Comparison of ENCODE assay signal across 16 cellular contexts in genomic region chr6:169623975-169624374, GRCh38.
DNase-seq lines count a peak whose midpoint lies in the region; ATAC-seq, FAIRE-seq and TF ChIP-seq lines count a peak whose summit lies in the region.
"Had no signal": no experiment of that assay in that cellular context is flagged by ENCODE, and none has a peak within 500 bp of the region (broad histone marks: within the 10 kb centered on the region; RNA-seq: fewer than 3 reads in every experiment).

No MANE protein-coding gene starts in this region.

- no peak overlapping the region for H3K18ac ChIP-seq in H1 (ENCODE audit: extremely low read depth, low read length)

- H3K27ac ChIP-seq in H1 (ENCODE audit: low read depth, low read length) (no peak overlapping the region), thyroid gland (peak overlapping the region in 2 of 3 donors; percentile 24 to 53), PC-3 (ENCODE audit: low read length) (no peak overlapping the region)
- H3K27ac ChIP-seq: BLaER1 treated with 17β-estradiol and CSF1 and Interleukin-3, amounts not matched to agents 10 nM and 100 nM; GM23248 had no signal

- peaks cover 5% of the 10 kb centered on the region for H3K79me1 ChIP-seq in H1 (ENCODE audit: low read depth, low read length)

- H3K23ac ChIP-seq in H1 (ENCODE audit: insufficient read length), result no peak overlapping the region

- CTCF ChIA-PET in H1 (lab: Charles Lee; ENCODE audit: partially characterized antibody) (interaction anchor here (0.7 kb wide), 1 partner anchor 10 kb away, joined by 3 read pairs; no protein-coding TSS in a partner anchor), PC-3 (lab: Charles Lee) (no interaction called here)

- H4K8ac ChIP-seq in H1 (ENCODE audit: extremely low read depth, insufficient read depth, low read length), result no peak overlapping the region

- peak overlapping the region; percentile 83 for H4K91ac ChIP-seq in H1 (replicated peaks; ENCODE audit: insufficient read length, low read length)

- no peak overlapping the region for H2BK20ac ChIP-seq in H1 (ENCODE audit: low read length)

- TF ChIP-seq POLR2A in H1 (IDR thresholded peaks at IDR 0.05; ENCODE audit: control extremely low read depth in 1 of 2, low read depth in 2 of 2, low read length in 2 of 2) (no peak), thyroid gland (IDR thresholded peaks at IDR 0.05) (no peak)

- H4K20me1 ChIP-seq in H1 (replicated peaks in 1 of 2; ENCODE audit: control insufficient read depth in 1 of 2, insufficient read depth in 2 of 2, low read length in 2 of 2) (peaks cover 2 to 10% of the 10 kb centered on the region in 2 experiments), PC-3 (ENCODE audit: low read length) (no peaks in the 10 kb centered on the region)
- H4K20me1 ChIP-seq: BLaER1 treated with 17β-estradiol and CSF1 and Interleukin-3, amounts not matched to agents 10 nM and 100 nM had no signal

- POLR2A ChIA-PET in H1 (lab: Charles Lee; ENCODE audit: partially characterized antibody) (no interaction called here), PC-3 (lab: Charles Lee; ENCODE audit: unreplicated experiment) (no interaction called here)

- no TSS peak for BruUV-seq in PC-3 (replicated peaks; lab: Mats Ljungman, UMichigan)

- H3K56ac ChIP-seq in H1 (replicated peaks; ENCODE audit: insufficient read length, low read depth, low read length), result no peak overlapping the region

- no peak overlapping the region for H3K4me2 ChIP-seq in H1 (ENCODE audit: insufficient read depth in 1 of 2, low read depth in 2 of 2, low read length in 2 of 2)
- no peak overlapping the region for H3K4me2 ChIP-seq in PC-3 (ENCODE audit: low read length)
- H3K4me2 ChIP-seq: BLaER1 treated with 17β-estradiol and CSF1 and Interleukin-3, amounts not matched to agents 10 nM and 100 nM had no signal

- ATAC-seq in omental fat pad (ENCODE audit: low FRiP score), result peak; percentile 11
- no peak for ATAC-seq in PC-3

- no peak overlapping the region for H3K4ac ChIP-seq in H1 (replicated peaks; ENCODE audit: insufficient read length, low read depth, low read length)

- peak overlapping the region; percentile 35; the same call in 1 of the 2 replicates for H2BK5ac ChIP-seq in H1 (ENCODE audit: low read depth, low read length)

- no peak overlapping the region for H3K4me3 ChIP-seq in H7 (ENCODE audit: insufficient read depth, low read depth, low read length)
- no peak overlapping the region for H3K4me3 ChIP-seq in H1 (ENCODE audit: extremely low read depth in 1 of 4, insufficient read depth in 2 of 4, low read depth in 3 of 4, low read length in 4 of 4)
- H3K4me3 ChIP-seq in thyroid gland (replicated peaks in 1 of 3), result no peak overlapping the region
- no peak overlapping the region for H3K4me3 ChIP-seq in PC-3 (ENCODE audit: low read length)
- H3K4me3 ChIP-seq: BLaER1 treated with 17β-estradiol and CSF1 and Interleukin-3, amounts not matched to agents 10 nM and 100 nM; GM23248 had no signal

- peaks cover 1% of the 10 kb centered on the region for H3K36me3 ChIP-seq in H7 (replicated peaks; ENCODE audit: control insufficient read depth, insufficient read depth, low read length)
- peaks cover 4 to 27% (median 17%) of the 10 kb centered on the region in 4 experiments for H3K36me3 ChIP-seq in H1 (ENCODE audit: control insufficient read depth in 2 of 4, insufficient read depth in 4 of 4, low read length in 3 of 4)
- no peaks in the 10 kb centered on the region for H3K36me3 ChIP-seq in thyroid gland
- H3K36me3 ChIP-seq in PC-3 (ENCODE audit: low read depth, low read length), result no peaks in the 10 kb centered on the region

- H2AFZ ChIP-seq in H1 (ENCODE audit: low read length) (no peak overlapping the region), PC-3 (ENCODE audit: low read length) (no peak overlapping the region)
- H2AFZ ChIP-seq: GM23248 had no signal

- no peak for TF ChIP-seq CTCF in H1 (IDR thresholded peaks at IDR 0.05; ENCODE audit: control extremely low read depth in 1 of 3, insufficient read depth in 1 of 3, low read depth in 1 of 3, low read length in 3 of 3)
- TF ChIP-seq CTCF in omental fat pad (IDR thresholded peaks at IDR 0.05), result no peak
- TF ChIP-seq CTCF in thyroid gland (IDR thresholded peaks at IDR 0.05), result no peak
- no peak for TF ChIP-seq CTCF in PC-3 (conservative IDR thresholded peaks at IDR 0.05; ENCODE audit: low read depth, low read length)

- H4K5ac ChIP-seq in H1 (ENCODE audit: insufficient read length, low read depth, low read length), result no peak overlapping the region

- WGBS in H1 (ENCODE audit: extremely low coverage in 1 of 2, insufficient coverage in 1 of 2, insufficient read length in 1 of 2, insufficient replicate concordance in 2 of 2, low coverage in 1 of 2, low lambda C conversion rate in 2 of 2, missing lambda C conversion rate in 1 of 2), 2 experiments, result 92% methylated on average over 19 of the region's 22 CpGs; no CpG with 5 or more reads in 1 of the 2 experiments
- 95 to 98% methylated on average over 22 of the region's 22 CpGs for WGBS in thyroid gland, 2 donors

- H3K23me2 ChIP-seq in H1 (ENCODE audit: low read depth, low read length), result peaks cover 7% of the 10 kb centered on the region

- H3K14ac ChIP-seq in H1 (ENCODE audit: insufficient read length), result no peak overlapping the region

- FAIRE-seq in H1 (lab: Jason Lieb, UNC), result no peak
- no peak for FAIRE-seq in frontal cortex (lab: Jason Lieb, UNC)
- FAIRE-seq: HTR-8/SVneo had no signal

- peak; percentile 7 for DNase-seq in H7
- no peak for DNase-seq in H1 (ENCODE audit: low read depth in 1 of 2, low spot score in 2 of 2)
- DNase-seq in omental fat pad (ENCODE audit: low spot score), result no peak
- no peak for DNase-seq in thyroid gland
- no peak for DNase-seq in PC-3
- DNase-seq in epidermal melanocyte (ENCODE audit: insufficient read length, low spot score), result no peak
- DNase-seq in frontal cortex (ENCODE audit: low spot score in 2 of 2), result no peak
- DNase-seq: 8988T; ACHN; CD4-positive, CD25-positive, alpha-beta regulatory T cell; DMS53; GF-D8; GM23248; H9 had no signal

- H2BK120ac ChIP-seq in H1 (replicated peaks; ENCODE audit: low read depth, low read length), result no peak overlapping the region

- H3F3A ChIP-seq in PC-3 (ENCODE audit: low read length, unreplicated experiment), result peaks cover 5% of the 10 kb centered on the region

- H3K9me3 ChIP-seq in H1 (ENCODE audit: insufficient read depth in 2 of 2, low read depth in 1 of 2, low read length in 1 of 2) (no peaks in the 10 kb centered on the region; a peak in 1 of 4 replicates), thyroid gland (no peaks in the 10 kb centered on the region), PC-3 (ENCODE audit: low read length) (no peaks in the 10 kb centered on the region)
- H3K9me3 ChIP-seq: BLaER1 treated with 17β-estradiol and CSF1 and Interleukin-3, amounts not matched to agents 10 nM and 100 nM had no signal

- H3K79me2 ChIP-seq in H1 (ENCODE audit: control insufficient read depth in 1 of 2, insufficient read depth in 2 of 2, low read length in 2 of 2) (peaks cover 4% of the 10 kb centered on the region in 2 experiments; a peak in 2 of 4 replicates), PC-3 (ENCODE audit: low read length) (no peaks in the 10 kb centered on the region)

- no peak overlapping the region for H2AK5ac ChIP-seq in H1 (ENCODE audit: low read depth, low read length)

- no peak for TF ChIP-seq RAD21 in H1 (IDR thresholded peaks at IDR 0.05 in 1 of 2, conservative IDR thresholded peaks at IDR 0.05 in 1 of 2; ENCODE audit: low read depth in 2 of 2, low read length in 2 of 2)

- no peaks in the 10 kb centered on the region for H3K9me2 ChIP-seq in PC-3 (replicated peaks; ENCODE audit: low read length)

- peak overlapping the region; percentile 50; the same call in 1 of the 2 replicates for H2BK12ac ChIP-seq in H1 (ENCODE audit: low read depth, low read length)

- intact Hi-C loops in thyroid gland (cut with DNase I) (no loop called here), PC-3 (cut with micrococcal nuclease) (no loop called here)

- H3K9ac ChIP-seq in H1 (replicated peaks in 1 of 4; ENCODE audit: extremely low read depth in 1 of 4, low read depth in 3 of 4, low read length in 3 of 4), result no peak overlapping the region
- no peak overlapping the region for H3K9ac ChIP-seq in PC-3 (ENCODE audit: low read length)
- H3K9ac ChIP-seq: BLaER1 treated with 17β-estradiol and CSF1 and Interleukin-3, amounts not matched to agents 10 nM and 100 nM; GM23248 had no signal

- no peak for TF ChIP-seq EP300 in H1 (IDR thresholded peaks at IDR 0.05; ENCODE audit: borderline replicate concordance in 1 of 2, low read depth in 2 of 2, low read length in 2 of 2)

- no peaks in the 10 kb centered on the region for H3K27me3 ChIP-seq in H7 (ENCODE audit: control insufficient read depth, insufficient read depth, low read length)
- H3K27me3 ChIP-seq in H1 (replicated peaks in 1 of 4; ENCODE audit: control insufficient read depth in 3 of 4, extremely low read depth in 1 of 4, insufficient read depth in 3 of 4, low read length in 3 of 4), result no peaks in the 10 kb centered on the region
- no peaks in the 10 kb centered on the region for H3K27me3 ChIP-seq in thyroid gland
- no peaks in the 10 kb centered on the region for H3K27me3 ChIP-seq in PC-3 (ENCODE audit: low read length)
- H3K27me3 ChIP-seq: BLaER1 treated with 17β-estradiol and CSF1 and Interleukin-3, amounts not matched to agents 10 nM and 100 nM had no signal

- H2BK15ac ChIP-seq in H1 (ENCODE audit: low read length), result no peak overlapping the region

- peaks cover 4 to 24% (median 21%) of the 10 kb centered on the region in 4 experiments for H3K4me1 ChIP-seq in H1 (replicated peaks in 1 of 4; ENCODE audit: control insufficient read depth in 3 of 4, insufficient read depth in 4 of 4, low read length in 3 of 4)
- H3K4me1 ChIP-seq in thyroid gland, result peaks cover 42 to 66% of the 10 kb centered on the region in 2 donors
- H3K4me1 ChIP-seq in PC-3 (ENCODE audit: insufficient read depth, low read length), result peaks cover 19% of the 10 kb centered on the region
- H3K4me1 ChIP-seq: BLaER1 treated with 17β-estradiol and CSF1 and Interleukin-3, amounts not matched to agents 10 nM and 100 nM had no signal

TF ChIP-seq in H1, 55 proteins besides CTCF, POLR2A, EP300 and RAD21:
- TF ChIP-seq PHF8 (conservative IDR thresholded peaks at IDR 0.05; ENCODE audit: low read depth, low read length), result no peak
- TF ChIP-seq POLR2AphosphoS5 (IDR thresholded peaks at IDR 0.05; ENCODE audit: low read depth, low read length), result peak; percentile 20; the same call in 1 of the 2 replicates

Comparison
In these comparisons a context has a peak if more than half of its experiments do, and no peak if none do; other contexts are left out.
1. H3K27ac ChIP-seq: peak in thyroid gland (2 of 3); none in H1 (single experiment) and PC-3 (single experiment).